ENCODE assay signal across 1 cellular context in the genomic region with DNA sequence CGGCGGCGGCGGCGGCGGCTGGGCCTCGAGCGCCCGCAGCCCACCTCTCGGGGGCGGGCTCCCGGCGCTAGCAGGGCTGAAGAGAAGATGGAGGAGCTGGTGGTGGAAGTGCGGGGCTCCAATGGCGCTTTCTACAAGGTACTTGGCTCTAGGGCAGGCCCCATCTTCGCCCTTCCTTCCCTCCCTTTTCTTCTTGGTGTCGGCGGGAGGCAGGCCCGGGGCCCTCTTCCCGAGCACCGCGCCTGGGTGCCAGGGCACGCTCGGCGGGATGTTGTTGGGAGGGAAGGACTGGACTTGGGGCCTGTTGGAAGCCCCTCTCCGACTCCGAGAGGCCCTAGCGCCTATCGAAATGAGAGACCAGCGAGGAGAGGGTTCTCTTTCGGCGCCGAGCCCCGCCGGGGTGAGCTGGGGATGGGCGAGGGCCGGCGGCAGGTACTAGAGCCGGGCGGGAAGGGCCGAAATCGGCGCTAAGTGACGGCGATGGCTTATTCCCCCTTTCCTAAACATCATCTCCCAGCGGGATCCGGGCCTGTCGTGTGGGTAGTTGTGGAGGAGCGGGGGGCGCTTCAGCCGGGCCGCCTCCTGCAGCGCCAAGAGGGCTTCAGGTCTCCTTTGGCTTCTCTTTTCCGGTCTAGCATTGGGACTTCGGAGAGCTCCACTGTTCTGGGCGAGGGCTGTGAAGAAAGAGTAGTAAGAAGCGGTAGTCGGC.
TF ChIP-seq lines count a peak whose summit lies in the region.

No MANE protein-coding gene starts in this region.

TF ChIP-seq in WTC11, 78 proteins besides CTCF, POLR2A, EP300 and RAD21 (continued from another document):
- TF ChIP-seq, protein P1, sequence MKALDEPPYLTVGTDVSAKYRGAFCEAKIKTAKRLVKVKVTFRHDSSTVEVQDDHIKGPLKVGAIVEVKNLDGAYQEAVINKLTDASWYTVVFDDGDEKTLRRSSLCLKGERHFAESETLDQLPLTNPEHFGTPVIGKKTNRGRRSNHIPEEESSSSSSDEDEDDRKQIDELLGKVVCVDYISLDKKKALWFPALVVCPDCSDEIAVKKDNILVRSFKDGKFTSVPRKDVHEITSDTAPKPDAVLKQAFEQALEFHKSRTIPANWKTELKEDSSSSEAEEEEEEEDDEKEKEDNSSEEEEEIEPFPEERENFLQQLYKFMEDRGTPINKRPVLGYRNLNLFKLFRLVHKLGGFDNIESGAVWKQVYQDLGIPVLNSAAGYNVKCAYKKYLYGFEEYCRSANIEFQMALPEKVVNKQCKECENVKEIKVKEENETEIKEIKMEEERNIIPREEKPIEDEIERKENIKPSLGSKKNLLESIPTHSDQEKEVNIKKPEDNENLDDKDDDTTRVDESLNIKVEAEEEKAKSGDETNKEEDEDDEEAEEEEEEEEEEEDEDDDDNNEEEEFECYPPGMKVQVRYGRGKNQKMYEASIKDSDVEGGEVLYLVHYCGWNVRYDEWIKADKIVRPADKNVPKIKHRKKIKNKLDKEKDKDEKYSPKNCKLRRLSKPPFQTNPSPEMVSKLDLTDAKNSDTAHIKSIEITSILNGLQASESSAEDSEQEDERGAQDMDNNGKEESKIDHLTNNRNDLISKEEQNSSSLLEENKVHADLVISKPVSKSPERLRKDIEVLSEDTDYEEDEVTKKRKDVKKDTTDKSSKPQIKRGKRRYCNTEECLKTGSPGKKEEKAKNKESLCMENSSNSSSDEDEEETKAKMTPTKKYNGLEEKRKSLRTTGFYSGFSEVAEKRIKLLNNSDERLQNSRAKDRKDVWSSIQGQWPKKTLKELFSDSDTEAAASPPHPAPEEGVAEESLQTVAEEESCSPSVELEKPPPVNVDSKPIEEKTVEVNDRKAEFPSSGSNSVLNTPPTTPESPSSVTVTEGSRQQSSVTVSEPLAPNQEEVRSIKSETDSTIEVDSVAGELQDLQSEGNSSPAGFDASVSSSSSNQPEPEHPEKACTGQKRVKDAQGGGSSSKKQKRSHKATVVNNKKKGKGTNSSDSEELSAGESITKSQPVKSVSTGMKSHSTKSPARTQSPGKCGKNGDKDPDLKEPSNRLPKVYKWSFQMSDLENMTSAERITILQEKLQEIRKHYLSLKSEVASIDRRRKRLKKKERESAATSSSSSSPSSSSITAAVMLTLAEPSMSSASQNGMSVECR (CRISPR knock-in tag; IDR thresholded peaks at IDR 0.05; ENCODE audit: borderline replicate concordance): no peak
- TF ChIP-seq OVOL2 (CRISPR knock-in tag; IDR thresholded peaks at IDR 0.05; ENCODE audit: borderline replicate concordance) (no peak), NFE2L1 (CRISPR knock-in tag; IDR thresholded peaks at IDR 0.05) (no peak), TEAD1 (CRISPR knock-in tag; IDR thresholded peaks at IDR 0.05) (no peak)
- TF ChIP-seq, protein P2, sequence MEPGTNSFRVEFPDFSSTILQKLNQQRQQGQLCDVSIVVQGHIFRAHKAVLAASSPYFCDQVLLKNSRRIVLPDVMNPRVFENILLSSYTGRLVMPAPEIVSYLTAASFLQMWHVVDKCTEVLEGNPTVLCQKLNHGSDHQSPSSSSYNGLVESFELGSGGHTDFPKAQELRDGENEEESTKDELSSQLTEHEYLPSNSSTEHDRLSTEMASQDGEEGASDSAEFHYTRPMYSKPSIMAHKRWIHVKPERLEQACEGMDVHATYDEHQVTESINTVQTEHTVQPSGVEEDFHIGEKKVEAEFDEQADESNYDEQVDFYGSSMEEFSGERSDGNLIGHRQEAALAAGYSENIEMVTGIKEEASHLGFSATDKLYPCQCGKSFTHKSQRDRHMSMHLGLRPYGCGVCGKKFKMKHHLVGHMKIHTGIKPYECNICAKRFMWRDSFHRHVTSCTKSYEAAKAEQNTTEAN (CRISPR knock-in tag; IDR thresholded peaks at IDR 0.05): no peak
- TF ChIP-seq, protein P3, sequence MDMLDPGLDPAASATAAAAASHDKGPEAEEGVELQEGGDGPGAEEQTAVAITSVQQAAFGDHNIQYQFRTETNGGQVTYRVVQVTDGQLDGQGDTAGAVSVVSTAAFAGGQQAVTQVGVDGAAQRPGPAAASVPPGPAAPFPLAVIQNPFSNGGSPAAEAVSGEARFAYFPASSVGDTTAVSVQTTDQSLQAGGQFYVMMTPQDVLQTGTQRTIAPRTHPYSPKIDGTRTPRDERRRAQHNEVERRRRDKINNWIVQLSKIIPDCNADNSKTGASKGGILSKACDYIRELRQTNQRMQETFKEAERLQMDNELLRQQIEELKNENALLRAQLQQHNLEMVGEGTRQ (CRISPR knock-in tag; IDR thresholded peaks at IDR 0.05): no peak
